Comparison of ENCODE assay signal across 17 cellular contexts in the genomic region with DNA sequence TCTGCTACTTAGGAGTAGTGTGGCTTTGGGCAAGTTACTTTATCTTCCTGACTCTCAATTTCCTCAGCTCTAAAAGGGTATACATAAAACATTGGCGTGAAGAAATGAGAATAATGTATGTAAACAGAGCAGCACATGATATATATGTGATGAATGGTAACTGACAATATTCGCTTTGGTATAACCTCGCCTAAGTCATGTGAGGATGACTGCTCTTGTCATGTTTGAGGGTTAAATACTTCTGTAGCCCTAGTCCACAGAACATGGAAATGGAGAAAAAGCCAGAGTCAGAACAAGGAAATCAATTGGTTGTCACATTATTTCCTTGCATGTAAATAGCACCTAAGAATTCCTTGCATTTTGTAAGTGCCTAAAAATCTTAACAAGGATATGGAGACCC. TPM values are rescaled to one million over a fixed set of nuclear protein-coding genes. Genes with fewer than 3 reads are reported as not detected.
"Had no signal": no experiment of that assay in that cellular context is flagged by ENCODE, and none has a peak within 500 bp of the region (broad histone marks: within the 10 kb centered on the region; RNA-seq: fewer than 3 reads in every experiment).

No MANE protein-coding gene starts in this region.

- DNase-seq: activated CD4-positive, alpha-beta memory T cell treated with anti-CD3 and anti-CD28 coated beads for 36 hours; activated CD4-positive, alpha-beta T cell treated with anti-CD3 and anti-CD28 coated beads for 36 hours; activated CD8-positive, alpha-beta memory T cell treated with anti-CD3 and anti-CD28 coated beads, Interleukin-2, amount 10 ng/mL, durations not matched to agents 7 days and 5 days; activated naive CD4-positive, alpha-beta T cell treated with anti-CD3 and anti-CD28 coated beads, Interleukin-2, amount 10 ng/mL, durations not matched to agents 7 days and 5 days; activated T-cell treated with anti-CD3 and anti-CD28 coated beads, Interleukin-2, amount 50 U/mL, for 1 hour; erythroblast; naive B cell; testis had no signal

- FAIRE-seq: urothelium cell line had no signal

- H3K4me1 ChIP-seq: testis had no signal

- ATAC-seq: activated CD4-positive, alpha-beta T cell treated with anti-CD3 and anti-CD28 coated beads for 36 hours; activated CD8-positive, alpha-beta memory T cell treated with anti-CD3 and anti-CD28 coated beads, Interleukin-2, amount 10 ng/mL, durations not matched to agents 7 days and 5 days had no signal

- H3K27ac Mint-ChIP-seq: activated CD4-positive, alpha-beta memory T cell treated with anti-CD3 and anti-CD28 coated beads for 36 hours; activated CD4-positive, alpha-beta T cell treated with anti-CD3 and anti-CD28 coated beads for 36 hours; activated CD8-positive, alpha-beta memory T cell treated with anti-CD3 and anti-CD28 coated beads, Interleukin-2, amount 10 ng/mL, durations not matched to agents 7 days and 5 days; activated naive CD4-positive, alpha-beta T cell treated with anti-CD3 and anti-CD28 coated beads, Interleukin-2, amount 10 ng/mL, durations not matched to agents 7 days and 5 days; naive B cell; stimulated activated naive CD8-positive, alpha-beta T cell treated with anti-CD3 and anti-CD28 coated beads, Interleukin-15, Interleukin-2, amounts not matched to agents 100 ng/mL and 50 ng/mL, for 24 hours; T-helper 1 cell treated with Interleukin-12 subunit alpha and Interleukin-12 subunit beta and Interleukin-4 antibody, amounts not matched to agents 30 μg/mL and 1 μg/mL, for 36 hours had no signal

- H3K27me3 Mint-ChIP-seq: activated CD4-positive, alpha-beta memory T cell treated with anti-CD3 and anti-CD28 coated beads for 36 hours; activated CD4-positive, alpha-beta T cell treated with anti-CD3 and anti-CD28 coated beads for 36 hours; activated CD8-positive, alpha-beta memory T cell treated with anti-CD3 and anti-CD28 coated beads, Interleukin-2, amount 10 ng/mL, durations not matched to agents 7 days and 5 days; activated naive CD4-positive, alpha-beta T cell treated with anti-CD3 and anti-CD28 coated beads, Interleukin-2, amount 10 ng/mL, durations not matched to agents 7 days and 5 days; naive B cell; stimulated activated naive CD8-positive, alpha-beta T cell treated with anti-CD3 and anti-CD28 coated beads, Interleukin-15, Interleukin-2, amounts not matched to agents 100 ng/mL and 50 ng/mL, for 24 hours had no signal

- H3K36me3 Mint-ChIP-seq: naive B cell had no signal

- H3K27ac ChIP-seq: testis had no signal

- H3K27me3 ChIP-seq: adrenal gland, testis had no signal

- H3K9me3 ChIP-seq: testis had no signal

- H3K4me3 ChIP-seq: adrenal gland, testis had no signal

- H3K4me3 Mint-ChIP-seq: activated CD4-positive, alpha-beta memory T cell treated with anti-CD3 and anti-CD28 coated beads for 36 hours; activated CD4-positive, alpha-beta T cell treated with anti-CD3 and anti-CD28 coated beads for 36 hours; activated CD8-positive, alpha-beta memory T cell treated with anti-CD3 and anti-CD28 coated beads, Interleukin-2, amount 10 ng/mL, durations not matched to agents 7 days and 5 days; activated naive CD4-positive, alpha-beta T cell treated with anti-CD3 and anti-CD28 coated beads, Interleukin-2, amount 10 ng/mL, durations not matched to agents 7 days and 5 days; stimulated activated naive CD8-positive, alpha-beta T cell treated with anti-CD3 and anti-CD28 coated beads, Interleukin-15, Interleukin-2, amounts not matched to agents 100 ng/mL and 50 ng/mL, for 24 hours; T-helper 1 cell treated with Interleukin-12 subunit alpha and Interleukin-12 subunit beta and Interleukin-4 antibody, amounts not matched to agents 30 μg/mL and 1 μg/mL, for 36 hours had no signal

- H3K4me1 Mint-ChIP-seq: activated CD4-positive, alpha-beta T cell treated with anti-CD3 and anti-CD28 coated beads for 36 hours; activated CD8-positive, alpha-beta memory T cell treated with anti-CD3 and anti-CD28 coated beads, Interleukin-2, amount 10 ng/mL, durations not matched to agents 7 days and 5 days; activated naive CD4-positive, alpha-beta T cell treated with anti-CD3 and anti-CD28 coated beads, Interleukin-2, amount 10 ng/mL, durations not matched to agents 7 days and 5 days had no signal

RNA-seq across cellular contexts. Expression of gene EXD1, which starts 25.5 kb away (rescaled TPM):
- total RNA-seq: activated CD4-positive, alpha-beta memory T cell treated with anti-CD3 and anti-CD28 coated beads for 36 hours; activated CD4-positive, alpha-beta T cell treated with anti-CD3 and anti-CD28 coated beads for 36 hours; activated CD8-positive, alpha-beta memory T cell treated with anti-CD3 and anti-CD28 coated beads, Interleukin-2, amount 10 ng/mL, durations not matched to agents 7 days and 5 days; adrenal gland; cardiac septum; glomerular endothelial cell; mononuclear cell; posterior vena cava; sciatic nerve had no signal
- polyA plus RNA-seq: adrenal gland had no signal
